9 cellular contexts compared by ENCODE assay signal in genomic region chr17:62995377-62995885, GRCh38. TPM values are rescaled to one million over a fixed set of nuclear protein-coding genes. Genes with fewer than 3 reads are reported as not detected.
DNase-seq lines count a peak whose midpoint lies in the region; ATAC-seq and TF ChIP-seq lines count a peak whose summit lies in the region.
"Had no signal": no experiment of that assay in that cellular context is flagged by ENCODE, and none has a peak within 500 bp of the region (broad histone marks: within the 10 kb centered on the region; RNA-seq: fewer than 3 reads in every experiment).

No MANE protein-coding gene starts in this region.

- H3K9me2 ChIP-seq in Karpas-422 (replicated peaks; ENCODE audit: insufficient read depth, low read length), result no peaks in the 10 kb centered on the region

- no peaks in the 10 kb centered on the region for H3K27me3 ChIP-seq in Karpas-422 (ENCODE audit: low read length)
- H3K27me3 ChIP-seq: BLaER1 had no signal

- H3K4me3 ChIP-seq in Karpas-422 (ENCODE audit: low read length), result no peak overlapping the region
- H3K4me3 ChIP-seq in fibroblast of the aortic adventitia (ENCODE audit: low read depth, low read length), result no peak overlapping the region
- H3K4me3 ChIP-seq: BLaER1 had no signal

- no peaks in the 10 kb centered on the region for H3K79me2 ChIP-seq in Karpas-422 (ENCODE audit: low read length)

- peak; percentile 87 for ATAC-seq in SK-N-SH treated with all-trans-retinoic acid at 6 μM for 48 hours
- no peak for ATAC-seq in HG03565 (IDR thresholded peaks at IDR 0.05; ENCODE audit: unreplicated experiment)
- no peak for ATAC-seq in HG03521 (IDR thresholded peaks at IDR 0.05; ENCODE audit: unreplicated experiment)

- H3K9me3 ChIP-seq in Karpas-422 (ENCODE audit: low read length), result no peaks in the 10 kb centered on the region
- H3K9me3 ChIP-seq: BLaER1 had no signal

- no peaks in the 10 kb centered on the region for H3K36me3 ChIP-seq in Karpas-422 (ENCODE audit: insufficient read depth, low read length)
- H3K36me3 ChIP-seq: BLaER1 had no signal

- H2AFZ ChIP-seq in Karpas-422 (ENCODE audit: low read length), result no peak overlapping the region

- H4K20me1 ChIP-seq in Karpas-422 (ENCODE audit: insufficient read depth, low read depth, low read length), result peaks cover 13% of the 10 kb centered on the region; the same call in 1 of the 2 replicates
- H4K20me1 ChIP-seq: BLaER1 had no signal

- H3K27ac ChIP-seq in Karpas-422 (ENCODE audit: low read length), result no peak overlapping the region
- H3K27ac ChIP-seq: BLaER1 had no signal

- TF ChIP-seq CTCF in fibroblast of the aortic adventitia (IDR thresholded peaks at IDR 0.05; ENCODE audit: insufficient read depth, low read length), result peak; percentile 77

- H3K4me2 ChIP-seq in Karpas-422 (ENCODE audit: low read depth, low read length, poor library complexity, severe bottlenecking), result no peak overlapping the region
- H3K4me2 ChIP-seq: BLaER1 had no signal

- DNase-seq in DMS153 treated with DMSO at 0.1 percent for 48 hours (lab: John Stamatoyannopoulos, UW; ENCODE audit: unreplicated experiment) (peak; percentile 21), DMS153 (lab: John Stamatoyannopoulos, UW) (no peak), Karpas-422 (peak; percentile 60), fibroblast of the aortic adventitia (ENCODE audit: low read depth) (peak; percentile 68), putamen (ENCODE audit: low spot score) (peak; percentile 17)

- H3K9ac ChIP-seq in Karpas-422 (ENCODE audit: low read length), result no peak overlapping the region
- H3K9ac ChIP-seq: BLaER1 had no signal

- H3K4me1 ChIP-seq in Karpas-422 (ENCODE audit: low read length), result peaks cover 10% of the 10 kb centered on the region

TF ChIP-seq in SK-N-SH treated with all-trans-retinoic acid at 6 μM for 48 hours, 23 proteins besides CTCF, POLR2A, EP300 and RAD21:
- TF ChIP-seq ZNF70 (CRISPR knock-in tag; IDR thresholded peaks at IDR 0.05) (no peak), ZNF8 (CRISPR knock-in tag; IDR thresholded peaks at IDR 0.05) (no peak), BACH2 (CRISPR knock-in tag; IDR thresholded peaks at IDR 0.05; ENCODE audit: borderline replicate concordance) (no peak), PPARA (CRISPR knock-in tag; IDR thresholded peaks at IDR 0.05; ENCODE audit: borderline replicate concordance) (no peak), RARB (CRISPR knock-in tag; IDR thresholded peaks at IDR 0.05) (no peak), ZC3H10 (CRISPR knock-in tag; IDR thresholded peaks at IDR 0.05) (no peak), CSRNP3 (CRISPR knock-in tag; IDR thresholded peaks at IDR 0.05) (no peak), TSHZ2 (CRISPR knock-in tag; IDR thresholded peaks at IDR 0.05) (no peak), ESRRG (CRISPR knock-in tag; IDR thresholded peaks at IDR 0.05) (no peak), OSR1 (CRISPR knock-in tag; IDR thresholded peaks at IDR 0.05) (no peak), CREB5 (CRISPR knock-in tag; IDR thresholded peaks at IDR 0.05; ENCODE audit: low read depth) (no peak), TOX (CRISPR knock-in tag; IDR thresholded peaks at IDR 0.05; ENCODE audit: borderline replicate concordance) (no peak), ISL1 (CRISPR knock-in tag; IDR thresholded peaks at IDR 0.05) (no peak), ZFP3 (CRISPR knock-in tag; IDR thresholded peaks at IDR 0.05) (no peak), CSDC2 (CRISPR knock-in tag; IDR thresholded peaks at IDR 0.05) (no peak), SNAI2 (CRISPR knock-in tag; IDR thresholded peaks at IDR 0.05) (no peak)

RNA-seq across cellular contexts. Expression of gene TANC2, which starts 29.4 kb away (rescaled TPM):
- 4.9 and 17.7 TPM in 2 replicates for total RNA-seq in Karpas-422 (2014; rRNA removed; shearing (Covaris generic); ENCODE audit: low replicate concordance)
- 30.1 and 30.8 TPM in 2 replicates for total RNA-seq in fibroblast of the aortic adventitia (ENCODE audit: low replicate concordance)
